In genomic region chr17:37741334-37742113, GRCh38 we compare ENCODE assay signal across 1 cellular context.
TF ChIP-seq lines count a peak whose summit lies in the region.

No MANE protein-coding gene starts in this region.

TF ChIP-seq in SK-N-SH, 30 proteins besides CTCF, POLR2A, EP300 and RAD21 (continued from another document):
- TF ChIP-seq REST (IDR thresholded peaks at IDR 0.05; ENCODE audit: low read depth, low read length) = no peak
- no peak for TF ChIP-seq TAF1 (IDR thresholded peaks at IDR 0.05; ENCODE audit: borderline replicate concordance, low read depth, low read length)
- no peak for TF ChIP-seq FOSL2 (IDR thresholded peaks at IDR 0.05; ENCODE audit: borderline replicate concordance, low read depth)
- no peak for TF ChIP-seq GATA2 (CRISPR knock-in tag; IDR thresholded peaks at IDR 0.05)
- TF ChIP-seq YY1 (IDR thresholded peaks at IDR 0.05; ENCODE audit: low read depth) = no peak
- TF ChIP-seq IRF3 (IDR thresholded peaks at IDR 0.05; ENCODE audit: low read depth, low read length) = no peak
- no peak for TF ChIP-seq TEAD4 (IDR thresholded peaks at IDR 0.05; ENCODE audit: borderline replicate concordance, insufficient read depth)
- no peak for TF ChIP-seq CHD2 (IDR thresholded peaks at IDR 0.05; ENCODE audit: low read length, partially characterized antibody)
- no peak for TF ChIP-seq ZBTB33 (IDR thresholded peaks at IDR 0.05; ENCODE audit: borderline replicate concordance, low read depth)
